14 cellular contexts compared by ENCODE assay signal in the genomic region with DNA sequence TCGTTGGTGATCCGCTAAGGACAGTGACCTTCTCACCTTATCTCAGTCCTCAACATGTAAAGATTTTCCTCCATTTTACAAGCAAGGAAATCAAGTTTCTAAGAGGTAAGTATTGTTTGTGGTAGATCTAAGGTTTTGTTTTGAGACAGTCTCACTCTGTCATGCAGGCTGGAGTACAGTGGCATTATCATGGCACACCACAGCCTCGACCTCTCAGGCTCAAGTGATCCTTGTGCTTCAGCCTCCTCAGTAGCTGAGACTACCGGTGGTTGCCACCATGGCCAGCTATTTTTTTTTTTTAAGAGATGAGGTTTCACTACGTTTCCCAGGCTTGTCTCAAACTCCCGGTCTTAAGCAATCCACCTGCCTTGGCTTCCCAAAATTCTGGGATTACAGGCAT.
"Had no signal": no experiment of that assay in that cellular context is flagged by ENCODE, and none has a peak within 500 bp of the region (broad histone marks: within the 10 kb centered on the region; RNA-seq: fewer than 3 reads in every experiment).

No MANE protein-coding gene starts in this region.

- H3K4me3 Mint-ChIP-seq: stimulated activated naive B cell treated with anti-CD40 and anti-IgM and Interleukin-4, amounts not matched to agents 10 μg/mL and 1 μg/mL and 100 μg/mL, for 72 hours had no signal

- H3K79me2 ChIP-seq: parathyroid adenoma had no signal

- H3K27me3 ChIP-seq: suprapubic skin had no signal

- H3K27ac Mint-ChIP-seq: stimulated activated naive B cell treated with anti-CD40 and anti-IgM and Interleukin-4, amounts not matched to agents 10 μg/mL and 1 μg/mL and 100 μg/mL, for 72 hours had no signal

- H3K27ac ChIP-seq: coronary artery, esophagus squamous epithelium, parathyroid adenoma, suprapubic skin had no signal

- H3K4me3 ChIP-seq: coronary artery, esophagus squamous epithelium, suprapubic skin had no signal

- DNase-seq: activated CD4-positive, alpha-beta T cell treated with anti-CD3 and anti-CD28 coated beads, Interleukin-2, amount 10 ng/mL, durations not matched to agents 24 days and 14 days; activated naive CD4-positive, alpha-beta T cell; central memory CD4-positive, alpha-beta T cell; effector CD4-positive, alpha-beta T cell; esophagus squamous epithelium; hippocampal formation; SHP77 treated with DMSO at 0.1 percent for 48 hours; stimulated activated CD4-positive, alpha-beta T cell treated with anti-CD3 and anti-CD28 coated beads, Interleukin-2, amount 100 ng/mL, for 24 hours; stimulated activated naive B cell treated with anti-CD40 and anti-IgM and Interleukin-4, amounts not matched to agents 10 μg/mL and 1 μg/mL and 100 μg/mL, for 72 hours; trophoblast cell had no signal

- H3K4me1 Mint-ChIP-seq: stimulated activated naive B cell treated with anti-CD40 and anti-IgM and Interleukin-4, amounts not matched to agents 10 μg/mL and 1 μg/mL and 100 μg/mL, for 72 hours had no signal

- H3K9me3 Mint-ChIP-seq: activated CD4-positive, alpha-beta T cell treated with anti-CD3 and anti-CD28 coated beads, Interleukin-2, amount 10 ng/mL, durations not matched to agents 24 days and 14 days; stimulated activated naive B cell treated with anti-CD40 and anti-IgM and Interleukin-4, amounts not matched to agents 10 μg/mL and 1 μg/mL and 100 μg/mL, for 72 hours had no signal

- H3K27me3 Mint-ChIP-seq: activated CD4-positive, alpha-beta T cell treated with anti-CD3 and anti-CD28 coated beads, Interleukin-2, amount 10 ng/mL, durations not matched to agents 24 days and 14 days; brain had no signal

- ATAC-seq: stimulated activated naive B cell treated with anti-CD40 and anti-IgM and Interleukin-4, amounts not matched to agents 10 μg/mL and 1 μg/mL and 100 μg/mL, for 72 hours had no signal

- H3K36me3 Mint-ChIP-seq: stimulated activated naive B cell treated with anti-CD40 and anti-IgM and Interleukin-4, amounts not matched to agents 10 μg/mL and 1 μg/mL and 100 μg/mL, for 72 hours had no signal

- H3K9me3 ChIP-seq: esophagus squamous epithelium, suprapubic skin had no signal

- H2AFZ ChIP-seq: parathyroid adenoma had no signal

- H3K36me3 ChIP-seq: esophagus squamous epithelium, suprapubic skin had no signal

- H3K4me1 ChIP-seq: parathyroid adenoma, suprapubic skin had no signal
